22 cellular contexts compared by ENCODE assay signal in the genomic region with DNA sequence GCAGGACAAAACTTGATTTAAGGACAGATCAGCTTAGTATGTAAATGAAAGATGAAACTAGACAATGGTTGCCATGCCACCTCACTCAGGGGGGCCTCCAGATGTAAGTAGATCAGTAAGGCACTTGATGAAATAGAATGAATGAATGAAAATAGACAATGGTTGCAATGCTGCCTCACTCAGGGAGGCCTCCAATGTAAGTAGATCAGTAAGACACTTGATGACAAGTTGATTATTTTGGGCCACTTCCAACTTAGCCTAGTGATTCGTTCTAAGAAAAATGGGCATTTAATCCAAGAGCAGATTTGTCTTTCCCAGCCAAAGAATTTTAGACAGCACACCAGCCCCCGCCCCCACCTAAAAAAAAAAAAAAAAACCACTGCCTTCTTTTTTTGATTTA. TPM values are rescaled to one million over a fixed set of nuclear protein-coding genes. Genes with fewer than 3 reads are reported as not detected.
A peak's percentile ranks its signal among the peaks of the same experiment; 100 is the strongest.
DNase-seq lines count a peak whose midpoint lies in the region; TF ChIP-seq lines count a peak whose summit lies in the region.
"Had no signal": no experiment of that assay in that cellular context is flagged by ENCODE, and none has a peak within 500 bp of the region (broad histone marks: within the 10 kb centered on the region; RNA-seq: fewer than 3 reads in every experiment).

No MANE protein-coding gene starts in this region.

- no peaks in the 10 kb centered on the region for H3K9me2 ChIP-seq in hepatocyte (replicated peaks; ENCODE audit: insufficient read depth)

- H3K27me3 ChIP-seq in breast epithelium (no peaks in the 10 kb centered on the region), fibroblast of lung (ENCODE audit: control insufficient read depth, insufficient read depth, low read length) (no peaks in the 10 kb centered on the region), hepatocyte (no peaks in the 10 kb centered on the region), SJCRH30 (no peaks in the 10 kb centered on the region)
- H3K27me3 ChIP-seq: upper lobe of right lung had no signal

- H2AFZ ChIP-seq in fibroblast of lung (ENCODE audit: low read length) = no peak overlapping the region
- H2AFZ ChIP-seq in hepatocyte = no peak overlapping the region

- H3K4me1 Mint-ChIP-seq in MCF 10A (ENCODE audit: insufficient read depth, unreplicated experiment) = peaks cover 13% of the 10 kb centered on the region
- H3K4me1 Mint-ChIP-seq: activated CD8-positive, alpha-beta memory T cell treated with anti-CD3 and anti-CD28 coated beads, Interleukin-2, amount 10 ng/mL, durations not matched to agents 7 days and 5 days had no signal

- H3K27ac ChIP-seq in breast epithelium (no peak overlapping the region), fibroblast of lung (ENCODE audit: insufficient read depth, low read length) (no peak overlapping the region), hepatocyte (no peak overlapping the region), SJCRH30 (no peak overlapping the region)
- H3K27ac ChIP-seq: lower lobe of right lung, prostate gland, upper lobe of right lung had no signal

- no peaks in the 10 kb centered on the region for H3K9me3 Mint-ChIP-seq in MCF 10A (ENCODE audit: unreplicated experiment)

- H3K36me3 Mint-ChIP-seq in MCF 10A (ENCODE audit: insufficient read depth, unreplicated experiment) = no peaks in the 10 kb centered on the region
- H3K36me3 Mint-ChIP-seq: activated CD8-positive, alpha-beta memory T cell treated with anti-CD3 and anti-CD28 coated beads, Interleukin-2, amount 10 ng/mL, durations not matched to agents 7 days and 5 days; brain had no signal

- no peak overlapping the region for H3K9ac ChIP-seq in fibroblast of lung (ENCODE audit: insufficient read depth, low read length)

- H3K4me3 ChIP-seq in breast epithelium (no peak overlapping the region), fibroblast of lung (replicated peaks in 1 of 4; ENCODE audit: control extremely low read depth in 1 of 4, insufficient read depth in 1 of 4, low read depth in 3 of 4, low read length in 4 of 4) (no peak overlapping the region), hepatocyte (no peak overlapping the region), SJCRH30 (no peak overlapping the region)
- H3K4me3 ChIP-seq: lower lobe of right lung, prostate gland, upper lobe of right lung had no signal

- H3K4me3 Mint-ChIP-seq in MCF 10A (ENCODE audit: unreplicated experiment) = no peak overlapping the region
- H3K4me3 Mint-ChIP-seq: activated CD8-positive, alpha-beta memory T cell treated with anti-CD3 and anti-CD28 coated beads, Interleukin-2, amount 10 ng/mL, durations not matched to agents 7 days and 5 days; brain; T-helper 2 cell treated with Interferon-gamma antibody and Interleukin-4, amounts not matched to agents 5 μg/mL and 100 μg/mL, for 36 hours had no signal

- intact Hi-C loops in MCF 10A (cut with micrococcal nuclease) = no loop called here
- intact Hi-C loops in breast epithelium (cut with DNase I; ENCODE audit: low total_unique reads) = no loop called here
- intact Hi-C loops in head of caudate nucleus (cut with DNase I) = no loop called here

- WGBS in hepatocyte (ENCODE audit: low lambda C conversion rate, missing lambda C conversion rate) = 59% methylated on average over 2 of the region's 2 CpGs

- H3K4me2 ChIP-seq in fibroblast of lung (ENCODE audit: extremely low read depth, insufficient read depth, low read length) (no peak overlapping the region), hepatocyte (no peak overlapping the region)

- H3K36me3 ChIP-seq in breast epithelium (no peaks in the 10 kb centered on the region), fibroblast of lung (ENCODE audit: control insufficient read depth, insufficient read depth, low read length) (no peaks in the 10 kb centered on the region), hepatocyte (replicated peaks; ENCODE audit: insufficient read depth, low read depth) (no peaks in the 10 kb centered on the region), SJCRH30 (no peaks in the 10 kb centered on the region)
- H3K36me3 ChIP-seq: lower lobe of right lung, prostate gland, upper lobe of right lung had no signal

- H4K20me1 ChIP-seq in fibroblast of lung (ENCODE audit: control insufficient read depth, extremely low read depth, insufficient read depth, low read length) = no peaks in the 10 kb centered on the region
- no peaks in the 10 kb centered on the region for H4K20me1 ChIP-seq in hepatocyte (ENCODE audit: insufficient read depth, poor library complexity, severe bottlenecking)

- BruUV-seq in MCF 10A (replicated peaks; lab: Mats Ljungman, UMichigan) = no TSS peak

- H3K27me3 Mint-ChIP-seq in MCF 10A (ENCODE audit: insufficient read depth, unreplicated experiment) = no peaks in the 10 kb centered on the region
- H3K27me3 Mint-ChIP-seq: activated CD8-positive, alpha-beta memory T cell treated with anti-CD3 and anti-CD28 coated beads, Interleukin-2, amount 10 ng/mL, durations not matched to agents 7 days and 5 days; brain had no signal

- TF ChIP-seq POLR2A in breast epithelium (IDR thresholded peaks at IDR 0.05) = no peak

- DNase-seq in MCF 10A (ENCODE audit: unreplicated experiment) (peak; percentile 56), breast epithelium (ENCODE audit: low spot score in 2 of 2) (no peak), NCI-H446 treated with DMSO at 0.1 percent for 48 hours (lab: John Stamatoyannopoulos, UW) (peak; percentile 89), fibroblast of lung (ENCODE audit: low read depth in 2 of 2) (peak; percentile 55 to 76), hepatocyte (ENCODE audit: low spot score) (no peak), head of caudate nucleus (no peak), SJCRH30 (no peak)
- DNase-seq in stimulated activated CD4-positive, alpha-beta T cell treated with anti-CD3 and anti-CD28 coated beads, Interleukin-4, amount 100 ng/mL, for 24 hours = no peak
- DNase-seq: activated CD4-positive, CD25-positive, alpha-beta regulatory T cell treated with anti-CD3 and anti-CD28 coated beads, Interleukin-2, amount 50 U/mL, for 72 hours; activated CD8-positive, alpha-beta memory T cell treated with anti-CD3 and anti-CD28 coated beads, Interleukin-2, amount 10 ng/mL, durations not matched to agents 7 days and 5 days; activated gamma-delta T cell treated with Interleukin-2 at 50 U/mL for 16 hours; GDM1; lower lobe of right lung; NCI-H2171 treated with DMSO at 0.1 percent for 48 hours; SHP77; stimulated activated CD4-positive, alpha-beta T cell treated with anti-CD3 and anti-CD28 coated beads, Interleukin-12 subunit alpha, Interleukin-12 subunit beta, amount 100 ng/mL, for 4 hours; stimulated activated naive CD8-positive, alpha-beta T cell treated with anti-CD3 and anti-CD28 coated beads, Interleukin-15, Interleukin-2, amounts not matched to agents 100 U/mL and 50 U/mL, for 24 hours; upper lobe of right lung had no signal

- H3K79me2 ChIP-seq in fibroblast of lung (ENCODE audit: control insufficient read depth, insufficient read depth, low read length) (no peaks in the 10 kb centered on the region), hepatocyte (no peaks in the 10 kb centered on the region)

- no peaks in the 10 kb centered on the region for H3K4me1 ChIP-seq in breast epithelium
- no peaks in the 10 kb centered on the region for H3K4me1 ChIP-seq in fibroblast of lung (ENCODE audit: control insufficient read depth, extremely low read depth, insufficient read depth, low read length)
- no peaks in the 10 kb centered on the region for H3K4me1 ChIP-seq in hepatocyte (ENCODE audit: insufficient read depth)
- H3K4me1 ChIP-seq in SJCRH30 = no peaks in the 10 kb centered on the region
- H3K4me1 ChIP-seq: lower lobe of right lung, prostate gland, upper lobe of right lung had no signal

- POLR2A ChIA-PET in MCF 10A (lab: Yijun Ruan, JAX) = no interaction called here

- H3K27ac Mint-ChIP-seq in MCF 10A (ENCODE audit: low read depth, unreplicated experiment) = no peak overlapping the region
- H3K27ac Mint-ChIP-seq: activated CD8-positive, alpha-beta memory T cell treated with anti-CD3 and anti-CD28 coated beads, Interleukin-2, amount 10 ng/mL, durations not matched to agents 7 days and 5 days; brain; T-helper 2 cell treated with Interferon-gamma antibody and Interleukin-4, amounts not matched to agents 5 μg/mL and 100 μg/mL, for 36 hours had no signal

- TF ChIP-seq CTCF in MCF 10A (IDR thresholded peaks at IDR 0.05; ENCODE audit: unreplicated experiment) (no peak), breast epithelium (IDR thresholded peaks at IDR 0.05) (no peak), fibroblast of lung (conservative IDR thresholded peaks at IDR 0.05 in 1 of 2, IDR thresholded peaks at IDR 0.05 in 1 of 2; ENCODE audit: low read depth in 1 of 2, low read length in 2 of 2) (no peak), hepatocyte (IDR thresholded peaks at IDR 0.05; ENCODE audit: poor library complexity) (no peak)

- CTCF ChIA-PET in MCF 10A (lab: Yijun Ruan, JAX) = interaction anchor here (0.6 to 1.0 kb wide), 3 partner anchors 13 to 628 kb away, joined by 3 to 4 read pairs (median 3); no protein-coding TSS in a partner anchor

- no peaks in the 10 kb centered on the region for H3K9me3 ChIP-seq in breast epithelium
- H3K9me3 ChIP-seq in fibroblast of lung (ENCODE audit: control insufficient read depth, insufficient read depth, low read depth, low read length) = no peaks in the 10 kb centered on the region
- H3K9me3 ChIP-seq in hepatocyte (ENCODE audit: low read depth) = no peaks in the 10 kb centered on the region
- H3K9me3 ChIP-seq in SJCRH30 (replicated peaks) = no peaks in the 10 kb centered on the region
- H3K9me3 ChIP-seq: lower lobe of right lung, prostate gland, upper lobe of right lung had no signal

RNA-seq across cellular contexts. Expression of a gene that starts 19.2 kb away (rescaled TPM):
- total RNA-seq in MCF 10A (2022) (not detected in 2 replicates), breast epithelium (not detected), fibroblast of lung (under 0.01 TPM in 1 of 2 replicates, not detected in the other), hepatocyte (36.6 and 41.9 TPM in 2 replicates)
- polyA plus RNA-seq in fibroblast of lung (0.03 TPM in 1 of 2 replicates, not detected in the other), hepatocyte (37.8 and 39.6 TPM in 2 replicates)
- 0.02 TPM in 1 of 2 replicates, not detected in the other for polyA plus RNA-seq in fibroblast of lung (2012)
- not detected in 2 replicates for polyA minus RNA-seq in fibroblast of lung (ENCODE audit: low replicate concordance)
- 0.05 and 0.10 TPM in 2 replicates for total RNA-seq in SJCRH30 (2014; rRNA removed; shearing (Covaris generic))
- total RNA-seq: activated CD8-positive, alpha-beta memory T cell treated with anti-CD3 and anti-CD28 coated beads, Interleukin-2, amount 10 ng/mL, durations not matched to agents 7 days and 5 days; HT-29; lower lobe of right lung; prostate gland; upper lobe of right lung had no signal

Comparison
In these comparisons a context has a peak if more than half of its experiments do, and no peak if none do; other contexts are left out.
1. DNase-seq: peak in MCF 10A (single experiment), NCI-H446 treated with DMSO at 0.1 percent for 48 hours (single experiment) and fibroblast of lung (2 of 2); none in breast epithelium (0 of 2), hepatocyte (single experiment), head of caudate nucleus (0 of 42), stimulated activated CD4-positive, alpha-beta T cell treated with anti-CD3 and anti-CD28 coated beads, Interleukin-4, amount 100 ng/mL, for 24 hours (single experiment) and SJCRH30 (0 of 2).
2. RNA of a gene that starts 19.2 kb away (total RNA-seq): 36.6 to 41.9 TPM in hepatocyte; 0.05 to 0.10 TPM in SJCRH30, not detected in MCF 10A, not detected in breast epithelium and under 0.01 TPM in fibroblast of lung; every median in the first group is over 10 times any median in the second.